In the genomic region with DNA sequence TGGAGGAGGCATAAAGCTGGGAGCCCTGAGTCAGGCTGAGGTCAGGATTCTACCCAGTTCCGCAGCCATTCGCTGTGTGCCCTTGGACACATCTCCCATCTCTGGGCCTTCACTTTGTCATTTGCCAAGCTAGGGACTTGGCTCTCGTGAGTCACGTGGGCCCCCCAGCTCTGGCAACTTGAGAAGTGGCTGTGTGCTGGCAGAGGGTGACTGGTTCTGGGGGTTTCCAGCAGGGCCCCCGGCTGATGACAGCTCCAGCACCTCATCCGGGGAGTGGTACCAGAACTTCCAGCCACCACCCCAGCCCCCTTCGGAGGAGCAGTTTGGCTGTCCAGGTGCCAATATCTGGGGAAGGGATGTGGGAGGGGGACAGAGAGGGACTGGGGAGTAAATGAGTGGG, we compare ENCODE assay signal across 20 cellular contexts. TPM values are rescaled to one million over a fixed set of nuclear protein-coding genes. Genes with fewer than 3 reads are reported as not detected.
DNase-seq lines count a peak whose midpoint lies in the region; ATAC-seq and TF ChIP-seq lines count a peak whose summit lies in the region.
"Had no signal": no experiment of that assay in that cellular context is flagged by ENCODE, and none has a peak within 500 bp of the region (broad histone marks: within the 10 kb centered on the region; RNA-seq: fewer than 3 reads in every experiment).

No MANE protein-coding gene starts in this region.

- WGBS in upper lobe of left lung, 2 donors: 88 to 92% methylated on average over 5 to 7 of the region's 7 CpGs

- peaks cover 86% of the 10 kb centered on the region for H3K36me3 Mint-ChIP-seq in activated CD4-positive, alpha-beta T cell treated with anti-CD3 and anti-CD28 coated beads, Interleukin-2, amount 10 ng/mL, durations not matched to agents 7 days and 5 days (ENCODE audit: low read depth)
- H3K36me3 Mint-ChIP-seq in CD4-positive, CD25-positive, alpha-beta regulatory T cell: peaks cover 43% of the 10 kb centered on the region
- peaks cover 82% of the 10 kb centered on the region for H3K36me3 Mint-ChIP-seq in activated CD4-positive, alpha-beta memory T cell treated with anti-CD3 and anti-CD28 coated beads for 36 hours
- peaks cover 81% of the 10 kb centered on the region for H3K36me3 Mint-ChIP-seq in central memory CD8-positive, alpha-beta T cell (ENCODE audit: insufficient read depth)

- no peak for TF ChIP-seq EP300 in upper lobe of left lung (IDR thresholded peaks at IDR 0.05)

- H3K36me3 ChIP-seq in CD4-positive, CD25-positive, alpha-beta regulatory T cell (ENCODE audit: control insufficient read depth, insufficient read depth, low read length): peaks cover 67% of the 10 kb centered on the region
- H3K36me3 ChIP-seq in ascending aorta (no peaks in the 10 kb centered on the region), upper lobe of left lung (no peaks in the 10 kb centered on the region)

- CTCF ChIA-PET in activated CD4-positive, alpha-beta T cell treated with anti-CD3 and anti-CD28 coated beads, Interleukin-2, amount 10 ng/mL, durations not matched to agents 7 days and 5 days (lab: Charles Lee): interaction anchor here (0.7 to 2.4 kb wide), 6 partner anchors 20 to 111 kb away, joined by 3 to 6 read pairs (median 4); no protein-coding TSS in a partner anchor
- CTCF ChIA-PET in activated CD4-positive, alpha-beta memory T cell treated with anti-CD3 and anti-CD28 coated beads for 36 hours (lab: Charles Lee): interaction anchor here (1.3 to 1.4 kb wide), 3 partner anchors 47 to 187 kb away, joined by 4 to 8 read pairs (median 4); a partner anchor contains a TSS

- POLR2A ChIA-PET in activated CD4-positive, alpha-beta T cell treated with anti-CD3 and anti-CD28 coated beads, Interleukin-2, amount 10 ng/mL, durations not matched to agents 7 days and 5 days (lab: Charles Lee): interaction anchor here (0.6 to 1.2 kb wide), 2 partner anchors 10 to 142 kb away, joined by 3 read pairs; no protein-coding TSS in a partner anchor
- POLR2A ChIA-PET in activated CD4-positive, alpha-beta memory T cell treated with anti-CD3 and anti-CD28 coated beads for 36 hours (lab: Charles Lee): interaction anchor here (0.8 to 2.3 kb wide), 7 partner anchors 11 to 94 kb away, joined by 3 to 7 read pairs (median 5); no protein-coding TSS in a partner anchor

- H3K9me3 ChIP-seq in CD4-positive, CD25-positive, alpha-beta regulatory T cell (ENCODE audit: control insufficient read depth in 2 of 2, low read length in 2 of 2): no peaks in the 10 kb centered on the region
- no peaks in the 10 kb centered on the region for H3K9me3 ChIP-seq in ascending aorta
- no peaks in the 10 kb centered on the region for H3K9me3 ChIP-seq in upper lobe of left lung
- H3K9me3 ChIP-seq: Caco-2 had no signal

- no peak overlapping the region for H3K27ac ChIP-seq in CD4-positive, CD25-positive, alpha-beta regulatory T cell (ENCODE audit: insufficient read depth, low read length, poor library complexity, severe bottlenecking)
- no peak overlapping the region for H3K27ac ChIP-seq in ascending aorta
- H3K27ac ChIP-seq in foreskin keratinocyte: no peak overlapping the region
- H3K27ac ChIP-seq in upper lobe of left lung: no peak overlapping the region

- no peaks in the 10 kb centered on the region for H3K27me3 Mint-ChIP-seq in activated CD4-positive, alpha-beta T cell treated with anti-CD3 and anti-CD28 coated beads, Interleukin-2, amount 10 ng/mL, durations not matched to agents 7 days and 5 days
- no peaks in the 10 kb centered on the region for H3K27me3 Mint-ChIP-seq in CD4-positive, CD25-positive, alpha-beta regulatory T cell
- H3K27me3 Mint-ChIP-seq in activated CD4-positive, alpha-beta memory T cell treated with anti-CD3 and anti-CD28 coated beads for 36 hours: no peaks in the 10 kb centered on the region
- no peaks in the 10 kb centered on the region for H3K27me3 Mint-ChIP-seq in central memory CD8-positive, alpha-beta T cell

- no peak overlapping the region for H3K4me3 ChIP-seq in CD4-positive, CD25-positive, alpha-beta regulatory T cell (ENCODE audit: low read depth, low read length)
- H3K4me3 ChIP-seq in ascending aorta: no peak overlapping the region
- no peak overlapping the region for H3K4me3 ChIP-seq in upper lobe of left lung

- H3K9me3 Mint-ChIP-seq in activated CD4-positive, alpha-beta T cell treated with anti-CD3 and anti-CD28 coated beads, Interleukin-2, amount 10 ng/mL, durations not matched to agents 7 days and 5 days: no peaks in the 10 kb centered on the region
- H3K9me3 Mint-ChIP-seq in CD4-positive, CD25-positive, alpha-beta regulatory T cell: no peaks in the 10 kb centered on the region
- H3K9me3 Mint-ChIP-seq in activated CD4-positive, alpha-beta memory T cell treated with anti-CD3 and anti-CD28 coated beads for 36 hours: no peaks in the 10 kb centered on the region
- no peaks in the 10 kb centered on the region for H3K9me3 Mint-ChIP-seq in central memory CD8-positive, alpha-beta T cell

- intact Hi-C loops in activated CD4-positive, alpha-beta memory T cell treated with anti-CD3 and anti-CD28 coated beads for 36 hours (cut with micrococcal nuclease): no loop called here
- intact Hi-C loops in ascending aorta (cut with DNase I): no loop called here

- no peak for TF ChIP-seq POLR2A in upper lobe of left lung (IDR thresholded peaks at IDR 0.05)

- no peak for ATAC-seq in CD4-positive, CD25-positive, alpha-beta regulatory T cell (ENCODE audit: low read depth in 2 of 2)
- no peak for ATAC-seq in central memory CD8-positive, alpha-beta T cell (replicated peaks; ENCODE audit: extremely low read depth, poor library complexity, severe bottlenecking)
- ATAC-seq in foreskin keratinocyte: no peak
- ATAC-seq in upper lobe of left lung (ENCODE audit: low FRiP score in 2 of 2): no peak
- ATAC-seq: Panc1 had no signal

- H3K4me1 Mint-ChIP-seq in activated CD4-positive, alpha-beta T cell treated with anti-CD3 and anti-CD28 coated beads, Interleukin-2, amount 10 ng/mL, durations not matched to agents 7 days and 5 days: peaks cover 52% of the 10 kb centered on the region
- H3K4me1 Mint-ChIP-seq in CD4-positive, CD25-positive, alpha-beta regulatory T cell: peaks cover 16 to 41% (median 31%) of the 10 kb centered on the region in 4 donors
- peaks cover 71% of the 10 kb centered on the region for H3K4me1 Mint-ChIP-seq in activated CD4-positive, alpha-beta memory T cell treated with anti-CD3 and anti-CD28 coated beads for 36 hours (ENCODE audit: low read depth)
- peaks cover 40% of the 10 kb centered on the region for H3K4me1 Mint-ChIP-seq in central memory CD8-positive, alpha-beta T cell

- DNase-seq in activated CD4-positive, alpha-beta T cell treated with anti-CD3 and anti-CD28 coated beads, Interleukin-2, amount 10 ng/mL, durations not matched to agents 7 days and 5 days: no peak
- no peak for DNase-seq in activated CD4-positive, alpha-beta T cell treated with anti-CD3 and anti-CD28 coated beads for 1 hour
- no peak for DNase-seq in CD4-positive, CD25-positive, alpha-beta regulatory T cell
- peak; percentile 44 for DNase-seq in activated CD4-positive, alpha-beta memory T cell treated with anti-CD3 and anti-CD28 coated beads for 36 hours
- no peak for DNase-seq in central memory CD8-positive, alpha-beta T cell (ENCODE audit: low spot score in 2 of 2)
- no peak for DNase-seq in ascending aorta (ENCODE audit: low spot score in 2 of 2)
- no peak for DNase-seq in foreskin keratinocyte
- no peak for DNase-seq in upper lobe of left lung
- DNase-seq: C1 segment of cervical spinal cord, Caco-2, DMS53, HCEC 1CT, Karpas-422, MM.1S, NCI-H1105 treated with DMSO at 0.1 percent for 48 hours, NCI-H187, NCI-H446, NCI-H774 had no signal

- no peak overlapping the region for H3K4me3 Mint-ChIP-seq in activated CD4-positive, alpha-beta T cell treated with anti-CD3 and anti-CD28 coated beads, Interleukin-2, amount 10 ng/mL, durations not matched to agents 7 days and 5 days
- peak overlapping the region in 1 of 4 donors; percentile 44 for H3K4me3 Mint-ChIP-seq in CD4-positive, CD25-positive, alpha-beta regulatory T cell
- no peak overlapping the region for H3K4me3 Mint-ChIP-seq in activated CD4-positive, alpha-beta memory T cell treated with anti-CD3 and anti-CD28 coated beads for 36 hours
- H3K4me3 Mint-ChIP-seq in central memory CD8-positive, alpha-beta T cell: no peak overlapping the region

- H3K4me1 ChIP-seq in CD4-positive, CD25-positive, alpha-beta regulatory T cell (ENCODE audit: control insufficient read depth, insufficient read depth, low read length, poor library complexity, severe bottlenecking): peaks cover 26% of the 10 kb centered on the region
- H3K4me1 ChIP-seq in ascending aorta (no peaks in the 10 kb centered on the region), foreskin keratinocyte (no peaks in the 10 kb centered on the region), upper lobe of left lung (peaks cover 2 to 18% (median 5%) of the 10 kb centered on the region in 4 donors)
- H3K4me1 ChIP-seq: Caco-2 had no signal

- H3K27ac Mint-ChIP-seq in activated CD4-positive, alpha-beta T cell treated with anti-CD3 and anti-CD28 coated beads, Interleukin-2, amount 10 ng/mL, durations not matched to agents 7 days and 5 days: peak overlapping the region; percentile 68
- H3K27ac Mint-ChIP-seq in CD4-positive, CD25-positive, alpha-beta regulatory T cell: peak overlapping the region in 2 of 3 donors; percentile 38 to 55
- H3K27ac Mint-ChIP-seq in activated CD4-positive, alpha-beta memory T cell treated with anti-CD3 and anti-CD28 coated beads for 36 hours: peak overlapping the region; percentile 99
- H3K27ac Mint-ChIP-seq in central memory CD8-positive, alpha-beta T cell (ENCODE audit: low read depth): peak overlapping the region; percentile 92

- TF ChIP-seq CTCF in ascending aorta (IDR thresholded peaks at IDR 0.05) (no peak), foreskin keratinocyte (conservative IDR thresholded peaks at IDR 0.05) (no peak), upper lobe of left lung (IDR thresholded peaks at IDR 0.05) (no peak)

- no peaks in the 10 kb centered on the region for H3K27me3 ChIP-seq in CD4-positive, CD25-positive, alpha-beta regulatory T cell (ENCODE audit: control insufficient read depth, insufficient read depth, low read length)
- no peaks in the 10 kb centered on the region for H3K27me3 ChIP-seq in ascending aorta
- H3K27me3 ChIP-seq in foreskin keratinocyte: peaks cover 42% of the 10 kb centered on the region
- H3K27me3 ChIP-seq in upper lobe of left lung: no peaks in the 10 kb centered on the region

RNA-seq across cellular contexts. Expression of a gene that starts 46.6 kb away (rescaled TPM):
- 100 to 1,000 TPM; 368 to 402 TPM for total RNA-seq in activated CD4-positive, alpha-beta T cell treated with anti-CD3 and anti-CD28 coated beads, Interleukin-2, amount 10 ng/mL, durations not matched to agents 7 days and 5 days
- total RNA-seq in CD4-positive, CD25-positive, alpha-beta regulatory T cell: 398 TPM
- 100 to 1,000 TPM; 108 to 188 (median 130) TPM for polyA plus RNA-seq in CD4-positive, CD25-positive, alpha-beta regulatory T cell
- 100 to 1,000 TPM; 271 to 279 TPM for total RNA-seq in activated CD4-positive, alpha-beta memory T cell treated with anti-CD3 and anti-CD28 coated beads for 36 hours
- total RNA-seq in ascending aorta (not detected), foreskin keratinocyte (0.14 and 0.18 TPM in 2 replicates), upper lobe of left lung (10 to 100 TPM in 2 of 6 donors, 1 to 10 TPM in 4; 3.8 to 27.2 (median 5.3) TPM)
- polyA plus RNA-seq in foreskin keratinocyte: 0.07 and 0.16 TPM in 2 replicates
- total RNA-seq: A172 had no signal

Comparison
In these comparisons a context has a peak if more than half of its experiments do, and no peak if none do; other contexts are left out.
1. H3K27ac Mint-ChIP-seq: peak in every context shown above with its lines; median percentile 99 in activated CD4-positive, alpha-beta memory T cell treated with anti-CD3 and anti-CD28 coated beads for 36 hours; 92 in central memory CD8-positive, alpha-beta T cell; 68 in activated CD4-positive, alpha-beta T cell treated with anti-CD3 and anti-CD28 coated beads, Interleukin-2, amount 10 ng/mL, durations not matched to agents 7 days and 5 days; 46 in CD4-positive, CD25-positive, alpha-beta regulatory T cell.
2. RNA of a gene that starts 46.6 kb away (total RNA-seq): 368 to 402 TPM in activated CD4-positive, alpha-beta T cell treated with anti-CD3 and anti-CD28 coated beads, Interleukin-2, amount 10 ng/mL, durations not matched to agents 7 days and 5 days, 398 TPM in CD4-positive, CD25-positive, alpha-beta regulatory T cell (single experiment) and 271 to 279 TPM in activated CD4-positive, alpha-beta memory T cell treated with anti-CD3 and anti-CD28 coated beads for 36 hours; 3.8 to 27.2 TPM in upper lobe of left lung, 0.14 to 0.18 TPM in foreskin keratinocyte and not detected in ascending aorta (single experiment); every median in the first group is over 4 times any median in the second.